ENCODE assay signal across 10 cellular contexts in genomic region chr7:138670594-138670993, GRCh38. TPM values are rescaled to one million over a fixed set of nuclear protein-coding genes. Genes with fewer than 3 reads are reported as not detected.
"Had no signal": no experiment of that assay in that cellular context is flagged by ENCODE, and none has a peak within 500 bp of the region (broad histone marks: within the 10 kb centered on the region; RNA-seq: fewer than 3 reads in every experiment).

No MANE protein-coding gene starts in this region.

- H3K27ac ChIP-seq: GM23248, HL-60 had no signal

- H3K27ac Mint-ChIP-seq: H9, IgD-negative memory B cell had no signal

- DNase-seq: GM23248, GOT3, H9, HCEC 1CT, KG1 had no signal

- FAIRE-seq: H54, HepG2 had no signal

- H3K36me3 Mint-ChIP-seq: IgD-negative memory B cell had no signal

- ATAC-seq: HepG2 had no signal

- H3K4me3 ChIP-seq: GM23248 had no signal

- H3K4me1 Mint-ChIP-seq: IgD-negative memory B cell had no signal

- H3K4me3 Mint-ChIP-seq: H9, IgD-negative memory B cell had no signal

- H2AFZ ChIP-seq: GM23248 had no signal

- H3K9ac ChIP-seq: GM23248 had no signal

RNA-seq across cellular contexts. Expression of gene SVOPL, which starts 30.6 kb away (rescaled TPM):
- total RNA-seq: GM23248, HepG2, HT1080 had no signal
- polyA plus RNA-seq: GM23248, HepG2, IgD-negative memory B cell had no signal
